17 cellular contexts compared by ENCODE assay signal in the genomic region with DNA sequence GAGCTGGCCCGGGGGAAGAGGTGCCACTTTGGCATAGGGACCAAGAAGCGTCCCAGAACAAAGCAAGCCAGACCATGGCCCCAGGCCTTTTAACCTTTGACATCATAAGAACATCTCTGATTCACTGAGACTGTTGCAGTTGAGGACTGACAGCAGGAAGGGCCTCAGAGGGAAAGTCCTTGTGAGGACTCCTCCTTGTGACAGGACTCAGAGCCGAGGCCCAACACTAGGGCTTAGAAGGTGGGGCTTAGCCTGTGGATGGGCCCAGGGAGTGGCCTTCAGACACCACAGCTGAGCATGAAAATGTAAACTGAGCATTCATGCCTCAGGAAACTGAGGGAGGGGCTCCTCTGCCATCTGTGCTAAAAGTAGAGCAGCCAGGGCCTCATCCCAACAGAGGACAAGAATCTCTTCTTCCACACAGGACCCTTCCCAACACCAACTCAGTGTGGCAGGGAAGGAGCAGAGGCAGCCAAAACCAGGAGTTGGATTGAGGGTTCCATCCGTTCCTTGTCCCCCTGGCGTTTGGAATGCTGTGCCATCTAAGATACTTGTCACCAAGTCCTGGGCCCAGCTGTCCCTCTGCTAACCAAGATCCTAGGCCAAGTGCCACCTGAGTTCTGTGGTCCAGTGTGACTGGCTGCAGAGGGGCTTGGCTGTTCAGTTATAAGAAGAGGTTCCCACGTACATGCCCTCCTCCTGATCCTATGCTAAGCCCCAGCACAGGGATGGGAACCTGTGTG. TPM values are rescaled to one million over a fixed set of nuclear protein-coding genes. Genes with fewer than 3 reads are reported as not detected.
DNase-seq lines count a peak whose midpoint lies in the region; ATAC-seq and TF ChIP-seq lines count a peak whose summit lies in the region.
"Had no signal": no experiment of that assay in that cellular context is flagged by ENCODE, and none has a peak within 500 bp of the region (broad histone marks: within the 10 kb centered on the region; RNA-seq: fewer than 3 reads in every experiment).

No MANE protein-coding gene starts in this region.

- DNase-seq in H7 (peak; percentile 20), neural progenitor cell (ENCODE audit: low spot score) (no peak), EL (no peak)
- DNase-seq: ACHN; DMS79 treated with DMSO at 0.1 percent for 48 hours; HFFc6; NCI-H1694 treated with DMSO at 0.1 percent for 48 hours; NCI-H510A; NCI-H748 treated with DMSO at 0.1 percent for 48 hours; NK-92 treated with Interleukin-12 subunit alpha and Interleukin-12 subunit beta, amount 100 ng/mL, for 24 hours; Peyer's patch had no signal

- no peaks in the 10 kb centered on the region for H3K27me3 ChIP-seq in BLaER1
- H3K27me3 ChIP-seq in H7 (ENCODE audit: control insufficient read depth, insufficient read depth, low read length), result no peaks in the 10 kb centered on the region
- no peaks in the 10 kb centered on the region for H3K27me3 ChIP-seq in neural progenitor cell
- H3K27me3 ChIP-seq: Peyer's patch had no signal

- no peak for TF ChIP-seq CTCF in neural progenitor cell (IDR thresholded peaks at IDR 0.05)

- peaks cover 70% of the 10 kb centered on the region for H3K4me1 Mint-ChIP-seq in dendritic cell treated with granulocyte-macrophage colony-stimulating factor and Interleukin-4, amounts not matched to agents 40 ng/mL and 50 ng/mL, for 4 days (ENCODE audit: low read depth)
- peaks cover 11% of the 10 kb centered on the region for H3K4me1 Mint-ChIP-seq in neural progenitor cell

- H3K4me1 ChIP-seq in BLaER1, result peaks cover 24% of the 10 kb centered on the region
- peaks cover 4% of the 10 kb centered on the region for H3K4me1 ChIP-seq in neural progenitor cell
- H3K4me1 ChIP-seq: Peyer's patch had no signal

- H3K9ac ChIP-seq in BLaER1, result 0 out of 2 replicates have a peak overlapping the region, but pooled peaks have one; percentile 12
- H3K9ac ChIP-seq in neural progenitor cell, result no peak overlapping the region

- no peaks in the 10 kb centered on the region for H3K36me3 ChIP-seq in BLaER1
- H3K36me3 ChIP-seq in H7 (replicated peaks; ENCODE audit: control insufficient read depth, insufficient read depth, low read length), result no peaks in the 10 kb centered on the region
- H3K36me3 ChIP-seq in neural progenitor cell, result no peaks in the 10 kb centered on the region
- H3K36me3 ChIP-seq: Peyer's patch had no signal

- no peaks in the 10 kb centered on the region for H3K79me2 ChIP-seq in neural progenitor cell (ENCODE audit: low read depth)

- H3K4me3 ChIP-seq in BLaER1 (no peak overlapping the region), H7 (ENCODE audit: insufficient read depth, low read depth, low read length) (no peak overlapping the region), neural progenitor cell (no peak overlapping the region)
- H3K4me3 ChIP-seq: Peyer's patch had no signal

- no peak overlapping the region for H2AFZ ChIP-seq in neural progenitor cell (replicated peaks)

- peak overlapping the region; percentile 66 for H3K4me2 ChIP-seq in BLaER1
- H3K4me2 ChIP-seq in neural progenitor cell, result no peak overlapping the region

- intact Hi-C loops in dendritic cell treated with granulocyte-macrophage colony-stimulating factor and Interleukin-4, amounts not matched to agents 40 ng/mL and 50 ng/mL, for 4 days (cut with micrococcal nuclease), result no loop called here

- H3K9me3 ChIP-seq in BLaER1 (peaks cover 10% of the 10 kb centered on the region), neural progenitor cell (ENCODE audit: low read depth) (no peaks in the 10 kb centered on the region)

- H3K4me3 Mint-ChIP-seq in dendritic cell treated with granulocyte-macrophage colony-stimulating factor and Interleukin-4, amounts not matched to agents 40 ng/mL and 50 ng/mL, for 4 days, result no peak overlapping the region
- H3K4me3 Mint-ChIP-seq in neural progenitor cell, result no peak overlapping the region
- H3K4me3 Mint-ChIP-seq: CD14-positive monocyte, HFFc6 had no signal

- H4K20me1 ChIP-seq in BLaER1 (no peaks in the 10 kb centered on the region), neural progenitor cell (ENCODE audit: low read depth) (no peaks in the 10 kb centered on the region)

- H3K9me3 Mint-ChIP-seq in dendritic cell treated with granulocyte-macrophage colony-stimulating factor and Interleukin-4, amounts not matched to agents 40 ng/mL and 50 ng/mL, for 4 days, result no peaks in the 10 kb centered on the region
- peaks cover 13% of the 10 kb centered on the region for H3K9me3 Mint-ChIP-seq in neural progenitor cell

- H3K36me3 Mint-ChIP-seq in dendritic cell treated with granulocyte-macrophage colony-stimulating factor and Interleukin-4, amounts not matched to agents 40 ng/mL and 50 ng/mL, for 4 days (ENCODE audit: low read depth), result no peaks in the 10 kb centered on the region
- no peaks in the 10 kb centered on the region for H3K36me3 Mint-ChIP-seq in neural progenitor cell

- ATAC-seq in GM21360 (IDR thresholded peaks at IDR 0.05; ENCODE audit: unreplicated experiment) (no peak), GM21529 (IDR thresholded peaks at IDR 0.05; ENCODE audit: unreplicated experiment) (no peak)
- ATAC-seq: Right ventricle myocardium inferior had no signal

- H3K27ac ChIP-seq in BLaER1 (peak overlapping the region; percentile 28; the same call in 1 of the 2 replicates), neural progenitor cell (no peak overlapping the region)
- H3K27ac ChIP-seq: Peyer's patch had no signal

- H3K27me3 Mint-ChIP-seq in dendritic cell treated with granulocyte-macrophage colony-stimulating factor and Interleukin-4, amounts not matched to agents 40 ng/mL and 50 ng/mL, for 4 days, result no peaks in the 10 kb centered on the region
- peaks cover 23% of the 10 kb centered on the region for H3K27me3 Mint-ChIP-seq in neural progenitor cell (ENCODE audit: insufficient read depth, low read depth)

- peak overlapping the region; percentile 76 for H3K27ac Mint-ChIP-seq in dendritic cell treated with granulocyte-macrophage colony-stimulating factor and Interleukin-4, amounts not matched to agents 40 ng/mL and 50 ng/mL, for 4 days
- peak overlapping the region; percentile 86 for H3K27ac Mint-ChIP-seq in neural progenitor cell
- H3K27ac Mint-ChIP-seq: CD14-positive monocyte, HFFc6 had no signal

- no peaks in the 10 kb centered on the region for H3F3A ChIP-seq in neural progenitor cell (ENCODE audit: low read depth)

RNA-seq across cellular contexts. Expression of a gene that starts 37.5 kb away (rescaled TPM):
- total RNA-seq in H7 (2014; rRNA removed; shearing (Covaris generic)), result 39.3 and 47.7 TPM in 2 replicates
- total RNA-seq in neural progenitor cell (ENCODE audit: low replicate concordance), result 41.7 and 59.0 TPM in 2 replicates
